ENCODE assay signal across 1 cellular context in the genomic region with DNA sequence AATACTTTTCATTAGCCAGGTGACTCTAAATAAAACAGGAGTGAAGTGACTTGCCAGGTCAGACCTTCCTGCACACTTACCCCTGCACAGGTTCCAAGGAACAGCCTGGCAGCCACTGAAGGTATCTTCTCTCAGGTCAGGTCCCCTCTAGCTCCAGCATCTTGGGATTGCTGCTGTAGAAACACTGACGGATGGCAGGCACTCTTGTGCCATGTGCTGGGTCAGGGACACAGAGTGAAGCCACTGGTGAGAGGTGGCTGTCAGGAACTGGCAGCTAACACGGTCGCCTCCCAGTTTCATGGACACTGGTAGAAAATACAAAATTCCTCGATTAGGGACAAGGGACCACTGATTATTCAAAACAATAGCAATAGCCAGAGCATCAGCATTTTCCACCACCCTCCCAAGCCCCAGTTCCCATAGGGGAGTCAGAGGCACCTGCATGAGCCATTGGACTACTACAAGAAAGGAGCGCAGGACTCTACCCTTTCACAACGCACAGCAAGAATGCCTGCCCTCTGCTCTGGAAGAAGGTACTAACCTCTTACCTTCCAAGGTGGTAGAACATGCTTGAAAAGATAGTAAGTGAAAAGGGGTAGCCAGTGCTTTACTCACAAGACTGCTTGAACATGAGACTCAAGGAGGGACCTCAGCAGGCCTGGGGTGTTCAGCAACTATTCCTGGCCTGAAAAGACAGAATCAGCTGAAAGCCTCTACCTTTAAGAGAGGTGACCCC.
TF ChIP-seq lines count a peak whose summit lies in the region.

No MANE protein-coding gene starts in this region.

TF ChIP-seq in WTC11, 78 proteins besides CTCF, POLR2A, EP300 and RAD21 (continued from another document):
- no peak for TF ChIP-seq NFYB (CRISPR knock-in tag; conservative IDR thresholded peaks at IDR 0.05; ENCODE audit: low read depth)
- TF ChIP-seq, protein P1, sequence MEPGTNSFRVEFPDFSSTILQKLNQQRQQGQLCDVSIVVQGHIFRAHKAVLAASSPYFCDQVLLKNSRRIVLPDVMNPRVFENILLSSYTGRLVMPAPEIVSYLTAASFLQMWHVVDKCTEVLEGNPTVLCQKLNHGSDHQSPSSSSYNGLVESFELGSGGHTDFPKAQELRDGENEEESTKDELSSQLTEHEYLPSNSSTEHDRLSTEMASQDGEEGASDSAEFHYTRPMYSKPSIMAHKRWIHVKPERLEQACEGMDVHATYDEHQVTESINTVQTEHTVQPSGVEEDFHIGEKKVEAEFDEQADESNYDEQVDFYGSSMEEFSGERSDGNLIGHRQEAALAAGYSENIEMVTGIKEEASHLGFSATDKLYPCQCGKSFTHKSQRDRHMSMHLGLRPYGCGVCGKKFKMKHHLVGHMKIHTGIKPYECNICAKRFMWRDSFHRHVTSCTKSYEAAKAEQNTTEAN (CRISPR knock-in tag; IDR thresholded peaks at IDR 0.05), result no peak
- TF ChIP-seq CDX4 (CRISPR knock-in tag; IDR thresholded peaks at IDR 0.05; ENCODE audit: borderline replicate concordance), result no peak
- no peak for TF ChIP-seq ESRRA (CRISPR knock-in tag; IDR thresholded peaks at IDR 0.05; ENCODE audit: borderline replicate concordance)
- TF ChIP-seq TP53 (CRISPR knock-in tag; IDR thresholded peaks at IDR 0.05), result no peak
- no peak for TF ChIP-seq IRF2 (CRISPR knock-in tag; IDR thresholded peaks at IDR 0.05; ENCODE audit: borderline replicate concordance, low read depth)
- TF ChIP-seq, protein P2, sequence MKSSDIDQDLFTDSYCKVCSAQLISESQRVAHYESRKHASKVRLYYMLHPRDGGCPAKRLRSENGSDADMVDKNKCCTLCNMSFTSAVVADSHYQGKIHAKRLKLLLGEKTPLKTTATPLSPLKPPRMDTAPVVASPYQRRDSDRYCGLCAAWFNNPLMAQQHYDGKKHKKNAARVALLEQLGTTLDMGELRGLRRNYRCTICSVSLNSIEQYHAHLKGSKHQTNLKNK (CRISPR knock-in tag; IDR thresholded peaks at IDR 0.05), result no peak
